ENCODE assay signal across 1 cellular context in the genomic region with DNA sequence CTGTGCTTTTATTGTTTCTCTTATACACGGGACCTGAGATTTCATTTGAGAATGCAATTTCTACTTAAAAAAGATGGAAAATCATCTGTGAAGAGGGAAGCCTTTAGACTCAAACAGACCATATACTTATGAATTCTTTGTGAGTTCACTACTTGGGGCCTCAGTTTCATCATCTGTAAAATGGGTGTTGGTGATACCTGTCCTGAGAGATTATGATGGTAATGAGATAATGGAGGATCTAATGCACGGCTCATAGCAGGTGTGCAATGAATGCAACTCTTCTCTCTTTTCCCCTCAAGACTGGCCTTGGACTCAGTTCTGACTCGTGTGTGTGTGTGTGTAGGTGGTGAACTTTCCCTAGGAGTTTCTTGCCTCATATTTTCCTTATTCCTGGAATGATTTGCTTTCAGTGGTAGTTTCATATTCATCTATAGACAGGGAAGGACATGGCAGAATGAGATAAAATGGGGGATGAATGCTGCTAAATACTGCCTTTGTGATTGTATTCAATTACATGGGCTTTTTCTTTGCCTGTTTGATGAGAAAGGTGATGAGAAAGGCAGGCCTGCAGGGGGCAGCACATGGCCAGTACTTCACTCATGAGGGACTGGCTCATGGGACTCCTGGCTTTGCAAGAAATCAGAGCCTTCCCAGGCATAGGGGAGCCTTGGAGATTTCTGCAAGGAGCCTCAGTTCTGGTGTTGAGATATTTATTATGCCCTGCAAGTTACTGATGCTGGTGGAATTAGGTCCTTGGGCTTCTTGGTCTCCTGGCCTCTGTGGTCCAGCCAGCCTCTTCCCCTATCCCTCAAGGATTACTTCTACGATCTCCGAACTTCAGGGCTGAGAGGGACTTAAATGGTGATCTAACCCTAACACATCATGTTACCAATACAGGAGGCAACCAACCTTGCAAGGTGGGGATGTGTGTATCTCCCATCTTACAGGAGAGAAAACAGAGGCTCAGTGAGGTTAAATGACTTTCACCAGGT.
TF ChIP-seq lines count a peak whose summit lies in the region.

No MANE protein-coding gene starts in this region.

TF ChIP-seq in IMR-90, 13 proteins besides CTCF, POLR2A, EP300 and RAD21 (continued from another document):
- TF ChIP-seq, protein P1, sequence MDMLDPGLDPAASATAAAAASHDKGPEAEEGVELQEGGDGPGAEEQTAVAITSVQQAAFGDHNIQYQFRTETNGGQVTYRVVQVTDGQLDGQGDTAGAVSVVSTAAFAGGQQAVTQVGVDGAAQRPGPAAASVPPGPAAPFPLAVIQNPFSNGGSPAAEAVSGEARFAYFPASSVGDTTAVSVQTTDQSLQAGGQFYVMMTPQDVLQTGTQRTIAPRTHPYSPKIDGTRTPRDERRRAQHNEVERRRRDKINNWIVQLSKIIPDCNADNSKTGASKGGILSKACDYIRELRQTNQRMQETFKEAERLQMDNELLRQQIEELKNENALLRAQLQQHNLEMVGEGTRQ (IDR thresholded peaks at IDR 0.05; ENCODE audit: low read depth, low read length): no peak
